ENCODE assay signal across 15 cellular contexts in the genomic region with DNA sequence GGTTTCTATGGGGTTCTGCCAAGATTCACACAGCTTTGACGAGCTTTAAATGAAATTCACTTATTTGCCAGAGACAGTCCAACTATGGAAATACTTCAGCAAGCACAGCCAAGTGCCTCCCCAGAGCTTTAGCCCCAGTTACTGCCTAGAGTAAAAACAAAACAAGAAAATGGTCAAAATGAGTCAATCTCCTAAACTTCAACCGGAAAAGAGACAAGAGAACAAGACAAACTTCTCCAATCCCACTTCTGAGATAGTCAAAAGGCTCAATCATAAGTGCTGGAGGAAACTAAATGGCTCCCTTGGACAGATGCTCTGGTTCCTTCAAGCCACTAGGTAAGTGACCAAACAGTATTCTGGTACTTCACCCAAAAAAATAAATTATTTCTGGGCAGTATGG.
A peak's percentile ranks its signal among the peaks of the same experiment; 100 is the strongest.
DNase-seq lines count a peak whose midpoint lies in the region; ATAC-seq lines count a peak whose summit lies in the region.
"Had no signal": no experiment of that assay in that cellular context is flagged by ENCODE, and none has a peak within 500 bp of the region (broad histone marks: within the 10 kb centered on the region; RNA-seq: fewer than 3 reads in every experiment).

No MANE protein-coding gene starts in this region.

- H3K27ac ChIP-seq in subcutaneous abdominal adipose tissue (ENCODE audit: low read depth, low read length), result peak overlapping the region; percentile 3
- H3K27ac ChIP-seq: 22Rv1 had no signal

- H3K9me3 ChIP-seq in subcutaneous abdominal adipose tissue (ENCODE audit: control insufficient read depth in 5 of 5, low read length in 5 of 5), result no peaks in the 10 kb centered on the region
- H3K9me3 ChIP-seq: gastroesophageal sphincter had no signal

- H3K27ac Mint-ChIP-seq in activated CD8-positive, alpha-beta memory T cell treated with anti-CD3 and anti-CD28 coated beads, Interleukin-2, amount 10 ng/mL, durations not matched to agents 7 days and 5 days, result no peak overlapping the region
- H3K27ac Mint-ChIP-seq: naive thymus-derived CD8-positive, alpha-beta T cell had no signal

- peaks cover 9% of the 10 kb centered on the region for H3K4me1 Mint-ChIP-seq in activated CD8-positive, alpha-beta memory T cell treated with anti-CD3 and anti-CD28 coated beads, Interleukin-2, amount 10 ng/mL, durations not matched to agents 7 days and 5 days
- H3K4me1 Mint-ChIP-seq: naive thymus-derived CD8-positive, alpha-beta T cell had no signal

- peak; percentile 73 for ATAC-seq in activated CD8-positive, alpha-beta memory T cell treated with anti-CD3 and anti-CD28 coated beads, Interleukin-2, amount 10 ng/mL, durations not matched to agents 7 days and 5 days
- ATAC-seq in HG02678 (IDR thresholded peaks at IDR 0.05; ENCODE audit: unreplicated experiment), result peak; percentile 76
- ATAC-seq in HG03565 (IDR thresholded peaks at IDR 0.05; ENCODE audit: unreplicated experiment), result peak; percentile 67
- ATAC-seq: gastroesophageal sphincter; naive thymus-derived CD8-positive, alpha-beta T cell had no signal

- peaks cover 0 to 20% (median 9%) of the 10 kb centered on the region in 5 donors for H3K4me1 ChIP-seq in subcutaneous abdominal adipose tissue (ENCODE audit: control insufficient read depth in 5 of 5, insufficient read depth in 5 of 5, low read length in 5 of 5)

- H3K27me3 ChIP-seq in subcutaneous abdominal adipose tissue (ENCODE audit: control insufficient read depth in 5 of 5, insufficient read depth in 4 of 5, low read length in 5 of 5), result no peaks in the 10 kb centered on the region
- H3K27me3 ChIP-seq: gastroesophageal sphincter had no signal

- no peak for DNase-seq in activated CD8-positive, alpha-beta memory T cell treated with anti-CD3 and anti-CD28 coated beads, Interleukin-2, amount 10 ng/mL, durations not matched to agents 7 days and 5 days
- DNase-seq in activated CD8-positive, alpha-beta memory T cell treated with anti-CD3 and anti-CD28 coated beads for 24 hours, result no peak
- DNase-seq in NCI-H2107 treated with DMSO at 0.1 percent for 48 hours (lab: John Stamatoyannopoulos, UW; ENCODE audit: unreplicated experiment), result no peak
- no peak for DNase-seq in SKM-1 (lab: John Stamatoyannopoulos, UW; ENCODE audit: unreplicated experiment)
- DNase-seq in middle frontal gyrus (ENCODE audit: extremely low spot score, low spot score), result no peak
- DNase-seq: kidney; naive thymus-derived CD8-positive, alpha-beta T cell; NCI-H2171 treated with DMSO at 0.1 percent for 48 hours; retina; trophoblast cell had no signal

- H3K27me3 Mint-ChIP-seq in activated CD8-positive, alpha-beta memory T cell treated with anti-CD3 and anti-CD28 coated beads, Interleukin-2, amount 10 ng/mL, durations not matched to agents 7 days and 5 days, result no peaks in the 10 kb centered on the region
- H3K27me3 Mint-ChIP-seq: naive thymus-derived CD8-positive, alpha-beta T cell had no signal

- no peak overlapping the region for H3K9ac ChIP-seq in subcutaneous abdominal adipose tissue (ENCODE audit: low read length in 5 of 5)

- CTCF ChIA-PET in activated CD8-positive, alpha-beta memory T cell treated with anti-CD3 and anti-CD28 coated beads, Interleukin-2, amount 10 ng/mL, durations not matched to agents 7 days and 5 days (lab: Charles Lee), result no interaction called here

- H3K4me3 ChIP-seq in subcutaneous abdominal adipose tissue (ENCODE audit: low read depth in 1 of 5, low read length in 5 of 5), result no peak overlapping the region
- H3K4me3 ChIP-seq: gastroesophageal sphincter had no signal

- peaks cover 0 to 6% (median 0%) of the 10 kb centered on the region in 5 donors for H3K36me3 ChIP-seq in subcutaneous abdominal adipose tissue (ENCODE audit: control insufficient read depth in 5 of 5, insufficient read depth in 5 of 5, low read length in 5 of 5)

- H3K4me3 Mint-ChIP-seq in activated CD8-positive, alpha-beta memory T cell treated with anti-CD3 and anti-CD28 coated beads, Interleukin-2, amount 10 ng/mL, durations not matched to agents 7 days and 5 days, result no peak overlapping the region
- H3K4me3 Mint-ChIP-seq: naive thymus-derived CD8-positive, alpha-beta T cell had no signal

- peaks cover 3% of the 10 kb centered on the region for H3K9me3 Mint-ChIP-seq in activated CD8-positive, alpha-beta memory T cell treated with anti-CD3 and anti-CD28 coated beads, Interleukin-2, amount 10 ng/mL, durations not matched to agents 7 days and 5 days (ENCODE audit: low read depth)
- H3K9me3 Mint-ChIP-seq: naive thymus-derived CD8-positive, alpha-beta T cell had no signal

- peaks cover 42% of the 10 kb centered on the region for H3K36me3 Mint-ChIP-seq in activated CD8-positive, alpha-beta memory T cell treated with anti-CD3 and anti-CD28 coated beads, Interleukin-2, amount 10 ng/mL, durations not matched to agents 7 days and 5 days
